ENCODE assay signal across 10 cellular contexts in the genomic region with DNA sequence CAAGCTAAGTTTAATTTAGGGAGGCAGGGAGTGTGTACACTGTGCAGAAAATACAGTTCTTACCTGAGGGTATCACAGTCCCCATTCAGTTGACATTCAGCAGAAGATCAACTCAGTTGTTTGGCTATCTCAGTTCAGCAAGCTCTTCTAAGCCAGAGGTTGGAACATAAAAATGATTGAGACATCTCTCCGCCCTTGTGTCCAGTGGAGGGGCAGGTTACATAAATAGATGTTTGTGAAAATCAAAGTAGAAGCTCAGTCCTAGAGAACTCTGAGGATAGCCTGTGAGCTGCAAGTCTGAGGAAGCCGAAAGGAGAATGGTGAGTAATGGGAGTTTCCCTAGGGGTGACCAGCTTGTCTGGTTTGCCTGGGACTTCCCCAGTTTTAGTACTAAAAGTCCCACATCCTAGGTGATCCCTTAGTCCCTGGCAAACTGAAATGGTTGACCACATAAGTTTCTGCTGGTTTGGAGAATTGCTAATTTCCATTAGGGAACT.
DNase-seq lines count a peak whose midpoint lies in the region; ATAC-seq and TF ChIP-seq lines count a peak whose summit lies in the region.
"Had no signal": no experiment of that assay in that cellular context is flagged by ENCODE, and none has a peak within 500 bp of the region (broad histone marks: within the 10 kb centered on the region; RNA-seq: fewer than 3 reads in every experiment).

No MANE protein-coding gene starts in this region.

- H3K9me3 ChIP-seq in body of pancreas (no peaks in the 10 kb centered on the region), stomach (no peaks in the 10 kb centered on the region)
- H3K9me3 ChIP-seq: SJSA1 had no signal

- H3K36me3 Mint-ChIP-seq in activated T-cell treated with anti-CD3 and anti-CD28 coated beads, Interleukin-2, amount 50 U/mL, for 72 hours (ENCODE audit: insufficient read depth in 2 of 2): no peaks in the 10 kb centered on the region
- H3K36me3 Mint-ChIP-seq in activated naive CD4-positive, alpha-beta T cell treated with anti-CD3 and anti-CD28 coated beads, Interleukin-2, amount 50 U/mL, for 72 hours: no peaks in the 10 kb centered on the region
- H3K36me3 Mint-ChIP-seq in stimulated activated naive B cell treated with anti-CD40 and anti-IgM and Interleukin-4, amounts not matched to agents 10 μg/mL and 1 μg/mL and 100 μg/mL, for 72 hours: peaks cover 2 to 13% of the 10 kb centered on the region in 2 donors

- no peak overlapping the region for H3K4me3 ChIP-seq in body of pancreas
- H3K4me3 ChIP-seq in stomach: no peak overlapping the region
- H3K4me3 ChIP-seq: SJSA1 had no signal

- no peak for TF ChIP-seq EP300 in stomach (IDR thresholded peaks at IDR 0.05)

- 58 to 66% methylated on average over 2 of the region's 2 CpGs for WGBS in body of pancreas, 2 donors
- 46 to 72% (median 60%) methylated on average over 2 of the region's 2 CpGs for WGBS in stomach, 5 donors

- TF ChIP-seq POLR2A in body of pancreas (IDR thresholded peaks at IDR 0.05) (no peak), stomach (IDR thresholded peaks at IDR 0.05) (no peak)

- no peak overlapping the region for H3K27ac Mint-ChIP-seq in activated T-cell treated with anti-CD3 and anti-CD28 coated beads, Interleukin-2, amount 50 U/mL, for 72 hours
- H3K27ac Mint-ChIP-seq in activated naive CD4-positive, alpha-beta T cell treated with anti-CD3 and anti-CD28 coated beads, Interleukin-2, amount 50 U/mL, for 72 hours: no peak overlapping the region
- peak overlapping the region; percentile 82 for H3K27ac Mint-ChIP-seq in stimulated activated naive B cell treated with anti-CD40 and anti-IgM and Interleukin-4, amounts not matched to agents 10 μg/mL and 1 μg/mL and 100 μg/mL, for 72 hours

- peak overlapping the region; percentile 29 to 40 for H3K4me3 Mint-ChIP-seq in activated T-cell treated with anti-CD3 and anti-CD28 coated beads, Interleukin-2, amount 50 U/mL, for 72 hours
- peak overlapping the region; percentile 67 to 70 for H3K4me3 Mint-ChIP-seq in stimulated activated naive B cell treated with anti-CD40 and anti-IgM and Interleukin-4, amounts not matched to agents 10 μg/mL and 1 μg/mL and 100 μg/mL, for 72 hours

- intact Hi-C loops in body of pancreas (cut with DNase I): no loop called here
- intact Hi-C loops in stomach (cut with DNase I; ENCODE audit: low total_unique reads): no loop called here

- peak; percentile 96 to 97 for ATAC-seq in activated T-cell treated with anti-CD3 and anti-CD28 coated beads, Interleukin-2, amount 50 U/mL, for 72 hours (replicated peaks in 1 of 2)
- ATAC-seq in HG02884 (IDR thresholded peaks at IDR 0.05; ENCODE audit: unreplicated experiment) (peak; percentile 91), body of pancreas (no peak)
- peak; percentile 98 to 100 for ATAC-seq in activated naive CD4-positive, alpha-beta T cell treated with anti-CD3 and anti-CD28 coated beads, Interleukin-2, amount 50 U/mL, for 72 hours
- peak; percentile 95 to 96 for ATAC-seq in stimulated activated naive B cell treated with anti-CD40 and anti-IgM and Interleukin-4, amounts not matched to agents 10 μg/mL and 1 μg/mL and 100 μg/mL, for 72 hours (replicated peaks)

- H3K36me3 ChIP-seq in body of pancreas (replicated peaks in 1 of 2; ENCODE audit: insufficient read depth in 1 of 2, low read depth in 2 of 2): no peaks in the 10 kb centered on the region
- no peaks in the 10 kb centered on the region for H3K36me3 ChIP-seq in stomach
- H3K36me3 ChIP-seq: SJSA1 had no signal

- H3K9me3 Mint-ChIP-seq in activated T-cell treated with anti-CD3 and anti-CD28 coated beads, Interleukin-2, amount 50 U/mL, for 72 hours: no peaks in the 10 kb centered on the region
- H3K9me3 Mint-ChIP-seq in activated naive CD4-positive, alpha-beta T cell treated with anti-CD3 and anti-CD28 coated beads, Interleukin-2, amount 50 U/mL, for 72 hours: no peaks in the 10 kb centered on the region
- H3K9me3 Mint-ChIP-seq in stimulated activated naive B cell treated with anti-CD40 and anti-IgM and Interleukin-4, amounts not matched to agents 10 μg/mL and 1 μg/mL and 100 μg/mL, for 72 hours: no peaks in the 10 kb centered on the region

- peaks cover 20% of the 10 kb centered on the region for H3K4me1 Mint-ChIP-seq in activated T-cell treated with anti-CD3 and anti-CD28 coated beads, Interleukin-2, amount 50 U/mL, for 72 hours (ENCODE audit: low read depth)
- H3K4me1 Mint-ChIP-seq in stimulated activated naive B cell treated with anti-CD40 and anti-IgM and Interleukin-4, amounts not matched to agents 10 μg/mL and 1 μg/mL and 100 μg/mL, for 72 hours: peaks cover 28 to 50% of the 10 kb centered on the region in 2 donors

- H3K27ac ChIP-seq in body of pancreas (no peak overlapping the region), stomach (no peak overlapping the region)
- H3K27ac ChIP-seq: C4-2B, SJSA1 had no signal

- TF ChIP-seq CTCF in body of pancreas (IDR thresholded peaks at IDR 0.05): no peak
- no peak for TF ChIP-seq CTCF in stomach (IDR thresholded peaks at IDR 0.05)

- H3K27me3 Mint-ChIP-seq in activated T-cell treated with anti-CD3 and anti-CD28 coated beads, Interleukin-2, amount 50 U/mL, for 72 hours (ENCODE audit: low read depth): no peaks in the 10 kb centered on the region
- H3K27me3 Mint-ChIP-seq in stimulated activated naive B cell treated with anti-CD40 and anti-IgM and Interleukin-4, amounts not matched to agents 10 μg/mL and 1 μg/mL and 100 μg/mL, for 72 hours: no peaks in the 10 kb centered on the region

- DNase-seq in activated T-cell treated with anti-CD3 and anti-CD28 coated beads, Interleukin-2, amount 50 U/mL, for 72 hours: peak; percentile 45 to 51
- DNase-seq in activated T-cell treated with anti-CD3 and anti-CD28 coated beads, Interleukin-2, amount 50 U/mL, for 1 hour: no peak
- peak in 1 of 2 donors; percentile 59 for DNase-seq in activated naive CD4-positive, alpha-beta T cell treated with anti-CD3 and anti-CD28 coated beads, Interleukin-2, amount 50 U/mL, for 72 hours (ENCODE audit: low spot score in 2 of 2)
- DNase-seq in stimulated activated naive B cell treated with anti-CD40 and anti-IgM and Interleukin-4, amounts not matched to agents 10 μg/mL and 1 μg/mL and 100 μg/mL, for 72 hours: peak; percentile 68
- DNase-seq in body of pancreas: no peak
- no peak for DNase-seq in NCI-H524 treated with DMSO at 0.1 percent for 48 hours (lab: John Stamatoyannopoulos, UW)
- no peak for DNase-seq in stomach

- no peaks in the 10 kb centered on the region for H3K4me1 ChIP-seq in body of pancreas
- H3K4me1 ChIP-seq in stomach: no peaks in the 10 kb centered on the region
- H3K4me1 ChIP-seq: SJSA1 had no signal

- no peaks in the 10 kb centered on the region for H3K27me3 ChIP-seq in body of pancreas
- H3K27me3 ChIP-seq in stomach: no peaks in the 10 kb centered on the region
- H3K27me3 ChIP-seq: SJSA1 had no signal

Comparison
In these comparisons a context has a peak if more than half of its experiments do, and no peak if none do; other contexts are left out.
1. DNase-seq: peak in activated T-cell treated with anti-CD3 and anti-CD28 coated beads, Interleukin-2, amount 50 U/mL, for 72 hours (2 of 2) and stimulated activated naive B cell treated with anti-CD40 and anti-IgM and Interleukin-4, amounts not matched to agents 10 μg/mL and 1 μg/mL and 100 μg/mL, for 72 hours (single experiment); none in activated T-cell treated with anti-CD3 and anti-CD28 coated beads, Interleukin-2, amount 50 U/mL, for 1 hour (single experiment), body of pancreas (0 of 4), NCI-H524 treated with DMSO at 0.1 percent for 48 hours (single experiment) and stomach (single experiment).